ENCODE assay signal across 1 cellular context in the genomic region with DNA sequence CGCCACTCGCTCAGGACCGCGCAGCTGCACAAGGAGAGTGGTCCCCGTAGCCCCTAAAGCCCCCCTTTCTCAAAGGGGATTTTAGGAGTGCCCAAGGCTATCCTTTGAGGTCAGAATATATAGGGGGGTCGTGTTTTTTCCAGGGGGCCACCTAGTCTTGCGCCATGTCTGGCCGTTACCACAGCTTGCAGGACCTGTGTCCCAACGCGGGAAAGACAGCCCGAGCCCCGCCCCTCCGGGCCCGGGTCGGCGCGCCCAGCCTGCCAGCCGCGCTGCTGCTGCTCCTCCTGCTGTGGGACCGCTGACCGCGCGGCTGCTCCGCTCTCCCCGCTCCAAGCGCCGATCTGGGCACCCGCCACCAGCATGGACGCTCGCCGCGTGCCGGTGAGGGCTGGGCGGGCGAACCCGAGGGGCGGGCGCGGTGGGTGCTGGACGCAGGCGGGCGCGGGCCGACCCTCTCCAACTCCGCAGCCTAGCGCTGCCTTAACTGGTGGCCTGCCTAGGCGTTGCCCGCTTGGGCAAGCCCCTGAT.
TF ChIP-seq lines count a peak whose summit lies in the region.

A gene (plus strand): TSS at position 272 of the 531 bp plus-strand sequence. CDS start 92 bp downstream, at position 364.

TF ChIP-seq in HepG2, 621 proteins besides CTCF, POLR2A, EP300 and RAD21 (continued from another document and continues in another):
- TF ChIP-seq, protein P1, sequence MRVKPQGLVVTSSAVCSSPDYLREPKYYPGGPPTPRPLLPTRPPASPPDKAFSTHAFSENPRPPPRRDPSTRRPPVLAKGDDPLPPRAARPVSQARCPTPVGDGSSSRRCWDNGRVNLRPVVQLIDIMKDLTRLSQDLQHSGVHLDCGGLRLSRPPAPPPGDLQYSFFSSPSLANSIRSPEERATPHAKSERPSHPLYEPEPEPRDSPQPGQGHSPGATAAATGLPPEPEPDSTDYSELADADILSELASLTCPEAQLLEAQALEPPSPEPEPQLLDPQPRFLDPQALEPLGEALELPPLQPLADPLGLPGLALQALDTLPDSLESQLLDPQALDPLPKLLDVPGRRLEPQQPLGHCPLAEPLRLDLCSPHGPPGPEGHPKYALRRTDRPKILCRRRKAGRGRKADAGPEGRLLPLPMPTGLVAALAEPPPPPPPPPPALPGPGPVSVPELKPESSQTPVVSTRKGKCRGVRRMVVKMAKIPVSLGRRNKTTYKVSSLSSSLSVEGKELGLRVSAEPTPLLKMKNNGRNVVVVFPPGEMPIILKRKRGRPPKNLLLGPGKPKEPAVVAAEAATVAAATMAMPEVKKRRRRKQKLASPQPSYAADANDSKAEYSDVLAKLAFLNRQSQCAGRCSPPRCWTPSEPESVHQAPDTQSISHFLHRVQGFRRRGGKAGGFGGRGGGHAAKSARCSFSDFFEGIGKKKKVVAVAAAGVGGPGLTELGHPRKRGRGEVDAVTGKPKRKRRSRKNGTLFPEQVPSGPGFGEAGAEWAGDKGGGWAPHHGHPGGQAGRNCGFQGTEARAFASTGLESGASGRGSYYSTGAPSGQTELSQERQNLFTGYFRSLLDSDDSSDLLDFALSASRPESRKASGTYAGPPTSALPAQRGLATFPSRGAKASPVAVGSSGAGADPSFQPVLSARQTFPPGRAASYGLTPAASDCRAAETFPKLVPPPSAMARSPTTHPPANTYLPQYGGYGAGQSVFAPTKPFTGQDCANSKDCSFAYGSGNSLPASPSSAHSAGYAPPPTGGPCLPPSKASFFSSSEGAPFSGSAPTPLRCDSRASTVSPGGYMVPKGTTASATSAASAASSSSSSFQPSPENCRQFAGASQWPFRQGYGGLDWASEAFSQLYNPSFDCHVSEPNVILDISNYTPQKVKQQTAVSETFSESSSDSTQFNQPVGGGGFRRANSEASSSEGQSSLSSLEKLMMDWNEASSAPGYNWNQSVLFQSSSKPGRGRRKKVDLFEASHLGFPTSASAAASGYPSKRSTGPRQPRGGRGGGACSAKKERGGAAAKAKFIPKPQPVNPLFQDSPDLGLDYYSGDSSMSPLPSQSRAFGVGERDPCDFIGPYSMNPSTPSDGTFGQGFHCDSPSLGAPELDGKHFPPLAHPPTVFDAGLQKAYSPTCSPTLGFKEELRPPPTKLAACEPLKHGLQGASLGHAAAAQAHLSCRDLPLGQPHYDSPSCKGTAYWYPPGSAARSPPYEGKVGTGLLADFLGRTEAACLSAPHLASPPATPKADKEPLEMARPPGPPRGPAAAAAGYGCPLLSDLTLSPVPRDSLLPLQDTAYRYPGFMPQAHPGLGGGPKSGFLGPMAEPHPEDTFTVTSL (CRISPR knock-in tag; IDR thresholded peaks at IDR 0.05; ENCODE audit: borderline replicate concordance): peak; percentile 78; the same call in 1 of the 2 replicates
- TF ChIP-seq, protein P2, sequence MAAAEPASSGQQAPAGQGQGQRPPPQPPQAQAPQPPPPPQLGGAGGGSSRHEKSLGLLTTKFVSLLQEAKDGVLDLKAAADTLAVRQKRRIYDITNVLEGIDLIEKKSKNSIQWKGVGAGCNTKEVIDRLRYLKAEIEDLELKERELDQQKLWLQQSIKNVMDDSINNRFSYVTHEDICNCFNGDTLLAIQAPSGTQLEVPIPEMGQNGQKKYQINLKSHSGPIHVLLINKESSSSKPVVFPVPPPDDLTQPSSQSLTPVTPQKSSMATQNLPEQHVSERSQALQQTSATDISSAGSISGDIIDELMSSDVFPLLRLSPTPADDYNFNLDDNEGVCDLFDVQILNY (CRISPR knock-in tag; conservative IDR thresholded peaks at IDR 0.05): peak; percentile 98
- TF ChIP-seq ZNF30 (CRISPR knock-in tag; IDR thresholded peaks at IDR 0.05) (peak; percentile 98), PTBP1 (IDR thresholded peaks at IDR 0.05; ENCODE audit: low read depth, low read length, poor library complexity, severe bottlenecking) (no peak), ZNF7 (CRISPR knock-in tag; IDR thresholded peaks at IDR 0.05) (0 out of 2 replicates have a peak, but pooled peaks have one; percentile 21), SRY (CRISPR knock-in tag; IDR thresholded peaks at IDR 0.05) (peak; percentile 97), FOXA3 (CRISPR knock-in tag; IDR thresholded peaks at IDR 0.05) (no peak), ZNF317 (CRISPR knock-in tag; IDR thresholded peaks at IDR 0.05) (peak; percentile 79), CHD4 (IDR thresholded peaks at IDR 0.05; ENCODE audit: borderline replicate concordance, low read length) (no peak), RXRA (CRISPR knock-in tag; IDR thresholded peaks at IDR 0.05) (peak; percentile 67), FOXK1 (CRISPR knock-in tag; IDR thresholded peaks at IDR 0.05; ENCODE audit: borderline replicate concordance, low read depth) (peak; percentile 62; the same call in 1 of the 2 replicates), RCOR2 (CRISPR knock-in tag; IDR thresholded peaks at IDR 0.05) (peak; percentile 57; the same call in 1 of the 2 replicates), ZNF816 (CRISPR knock-in tag; IDR thresholded peaks at IDR 0.05; ENCODE audit: borderline replicate concordance) (peak; percentile 99; the same call in 1 of the 2 replicates), ZNF558 (CRISPR knock-in tag; IDR thresholded peaks at IDR 0.05; ENCODE audit: borderline replicate concordance) (peak; percentile 98; the same call in 1 of the 2 replicates), IRF2 (CRISPR knock-in tag; IDR thresholded peaks at IDR 0.05) (no peak), ZFP41 (CRISPR knock-in tag; IDR thresholded peaks at IDR 0.05; ENCODE audit: borderline replicate concordance) (0 out of 2 replicates have a peak, but pooled peaks have one; percentile 57), JDP2 (CRISPR knock-in tag; IDR thresholded peaks at IDR 0.05; ENCODE audit: borderline replicate concordance) (peak; percentile 83; the same call in 1 of the 2 replicates), TBL1XR1 (IDR thresholded peaks at IDR 0.05; ENCODE audit: borderline replicate concordance, low read length, partially characterized antibody) (no peak), SRSF9 (IDR thresholded peaks at IDR 0.05; ENCODE audit: borderline replicate concordance, insufficient read depth, low read depth, low read length, poor library complexity, severe bottlenecking) (no peak), RFX3 (CRISPR knock-in tag; IDR thresholded peaks at IDR 0.05) (no peak), POLR2AphosphoS2 (IDR thresholded peaks at IDR 0.05; ENCODE audit: low read depth, low read length) (no peak), TSC22D2 (CRISPR knock-in tag; IDR thresholded peaks at IDR 0.05; ENCODE audit: borderline replicate concordance) (peak; percentile 89)
- TF ChIP-seq, protein P3, sequence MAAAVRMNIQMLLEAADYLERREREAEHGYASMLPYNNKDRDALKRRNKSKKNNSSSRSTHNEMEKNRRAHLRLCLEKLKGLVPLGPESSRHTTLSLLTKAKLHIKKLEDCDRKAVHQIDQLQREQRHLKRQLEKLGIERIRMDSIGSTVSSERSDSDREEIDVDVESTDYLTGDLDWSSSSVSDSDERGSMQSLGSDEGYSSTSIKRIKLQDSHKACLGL (CRISPR knock-in tag; IDR thresholded peaks at IDR 0.05): no peak; the same call in 1 of the 2 replicates
- TF ChIP-seq, protein P4, sequence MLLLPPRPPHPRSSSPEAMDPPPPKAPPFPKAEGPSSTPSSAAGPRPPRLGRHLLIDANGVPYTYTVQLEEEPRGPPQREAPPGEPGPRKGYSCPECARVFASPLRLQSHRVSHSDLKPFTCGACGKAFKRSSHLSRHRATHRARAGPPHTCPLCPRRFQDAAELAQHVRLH (CRISPR knock-in tag; IDR thresholded peaks at IDR 0.05; ENCODE audit: borderline replicate concordance, low read depth): peak; percentile 93; the same call in 1 of the 2 replicates
- TF ChIP-seq, protein P5, sequence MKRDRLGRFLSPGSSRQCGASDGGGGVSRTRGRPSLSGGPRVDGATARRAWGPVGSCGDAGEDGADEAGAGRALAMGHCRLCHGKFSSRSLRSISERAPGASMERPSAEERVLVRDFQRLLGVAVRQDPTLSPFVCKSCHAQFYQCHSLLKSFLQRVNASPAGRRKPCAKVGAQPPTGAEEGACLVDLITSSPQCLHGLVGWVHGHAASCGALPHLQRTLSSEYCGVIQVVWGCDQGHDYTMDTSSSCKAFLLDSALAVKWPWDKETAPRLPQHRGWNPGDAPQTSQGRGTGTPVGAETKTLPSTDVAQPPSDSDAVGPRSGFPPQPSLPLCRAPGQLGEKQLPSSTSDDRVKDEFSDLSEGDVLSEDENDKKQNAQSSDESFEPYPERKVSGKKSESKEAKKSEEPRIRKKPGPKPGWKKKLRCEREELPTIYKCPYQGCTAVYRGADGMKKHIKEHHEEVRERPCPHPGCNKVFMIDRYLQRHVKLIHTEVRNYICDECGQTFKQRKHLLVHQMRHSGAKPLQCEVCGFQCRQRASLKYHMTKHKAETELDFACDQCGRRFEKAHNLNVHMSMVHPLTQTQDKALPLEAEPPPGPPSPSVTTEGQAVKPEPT (CRISPR knock-in tag; IDR thresholded peaks at IDR 0.05; ENCODE audit: low read depth): peak; percentile 98; the same call in 1 of the 2 replicates
- TF ChIP-seq, protein P6, sequence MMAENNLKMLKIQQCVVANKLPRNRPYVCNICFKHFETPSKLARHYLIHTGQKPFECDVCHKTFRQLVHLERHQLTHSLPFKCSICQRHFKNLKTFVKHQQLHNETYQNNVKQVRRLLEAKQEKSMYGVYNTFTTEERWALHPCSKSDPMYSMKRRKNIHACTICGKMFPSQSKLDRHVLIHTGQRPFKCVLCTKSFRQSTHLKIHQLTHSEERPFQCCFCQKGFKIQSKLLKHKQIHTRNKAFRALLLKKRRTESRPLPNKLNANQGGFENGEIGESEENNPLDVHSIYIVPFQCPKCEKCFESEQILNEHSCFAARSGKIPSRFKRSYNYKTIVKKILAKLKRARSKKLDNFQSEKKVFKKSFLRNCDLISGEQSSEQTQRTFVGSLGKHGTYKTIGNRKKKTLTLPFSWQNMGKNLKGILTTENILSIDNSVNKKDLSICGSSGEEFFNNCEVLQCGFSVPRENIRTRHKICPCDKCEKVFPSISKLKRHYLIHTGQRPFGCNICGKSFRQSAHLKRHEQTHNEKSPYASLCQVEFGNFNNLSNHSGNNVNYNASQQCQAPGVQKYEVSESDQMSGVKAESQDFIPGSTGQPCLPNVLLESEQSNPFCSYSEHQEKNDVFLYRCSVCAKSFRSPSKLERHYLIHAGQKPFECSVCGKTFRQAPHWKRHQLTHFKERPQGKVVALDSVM (CRISPR knock-in tag; IDR thresholded peaks at IDR 0.05): peak; percentile 55
- TF ChIP-seq, protein P7, sequence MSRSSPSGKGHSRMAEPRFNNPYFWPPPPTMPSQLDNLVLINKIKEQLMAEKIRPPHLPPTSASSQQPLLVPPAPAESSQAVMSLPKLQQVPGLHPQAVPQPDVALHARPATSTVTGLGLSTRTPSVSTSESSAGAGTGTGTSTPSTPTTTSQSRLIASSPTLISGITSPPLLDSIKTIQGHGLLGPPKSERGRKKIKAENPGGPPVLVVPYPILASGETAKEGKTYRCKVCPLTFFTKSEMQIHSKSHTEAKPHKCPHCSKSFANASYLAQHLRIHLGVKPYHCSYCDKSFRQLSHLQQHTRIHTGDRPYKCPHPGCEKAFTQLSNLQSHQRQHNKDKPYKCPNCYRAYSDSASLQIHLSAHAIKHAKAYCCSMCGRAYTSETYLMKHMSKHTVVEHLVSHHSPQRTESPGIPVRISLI (CRISPR knock-in tag; IDR thresholded peaks at IDR 0.05; ENCODE audit: borderline replicate concordance): no peak
- TF ChIP-seq, protein P8, sequence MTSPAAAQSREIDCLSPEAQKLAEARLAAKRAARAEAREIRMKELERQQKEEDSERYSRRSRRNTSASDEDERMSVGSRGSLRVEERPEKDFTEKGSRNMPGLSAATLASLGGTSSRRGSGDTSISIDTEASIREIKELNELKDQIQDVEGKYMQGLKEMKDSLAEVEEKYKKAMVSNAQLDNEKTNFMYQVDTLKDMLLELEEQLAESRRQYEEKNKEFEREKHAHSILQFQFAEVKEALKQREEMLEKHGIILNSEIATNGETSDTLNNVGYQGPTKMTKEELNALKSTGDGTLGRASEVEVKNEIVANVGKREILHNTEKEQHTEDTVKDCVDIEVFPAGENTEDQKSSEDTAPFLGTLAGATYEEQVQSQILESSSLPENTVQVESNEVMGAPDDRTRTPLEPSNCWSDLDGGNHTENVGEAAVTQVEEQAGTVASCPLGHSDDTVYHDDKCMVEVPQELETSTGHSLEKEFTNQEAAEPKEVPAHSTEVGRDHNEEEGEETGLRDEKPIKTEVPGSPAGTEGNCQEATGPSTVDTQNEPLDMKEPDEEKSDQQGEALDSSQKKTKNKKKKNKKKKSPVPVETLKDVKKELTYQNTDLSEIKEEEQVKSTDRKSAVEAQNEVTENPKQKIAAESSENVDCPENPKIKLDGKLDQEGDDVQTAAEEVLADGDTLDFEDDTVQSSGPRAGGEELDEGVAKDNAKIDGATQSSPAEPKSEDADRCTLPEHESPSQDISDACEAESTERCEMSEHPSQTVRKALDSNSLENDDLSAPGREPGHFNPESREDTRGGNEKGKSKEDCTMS (CRISPR knock-in tag; conservative IDR thresholded peaks at IDR 0.05): peak; percentile 83; the same call in 1 of the 2 replicates
- TF ChIP-seq, protein P9, sequence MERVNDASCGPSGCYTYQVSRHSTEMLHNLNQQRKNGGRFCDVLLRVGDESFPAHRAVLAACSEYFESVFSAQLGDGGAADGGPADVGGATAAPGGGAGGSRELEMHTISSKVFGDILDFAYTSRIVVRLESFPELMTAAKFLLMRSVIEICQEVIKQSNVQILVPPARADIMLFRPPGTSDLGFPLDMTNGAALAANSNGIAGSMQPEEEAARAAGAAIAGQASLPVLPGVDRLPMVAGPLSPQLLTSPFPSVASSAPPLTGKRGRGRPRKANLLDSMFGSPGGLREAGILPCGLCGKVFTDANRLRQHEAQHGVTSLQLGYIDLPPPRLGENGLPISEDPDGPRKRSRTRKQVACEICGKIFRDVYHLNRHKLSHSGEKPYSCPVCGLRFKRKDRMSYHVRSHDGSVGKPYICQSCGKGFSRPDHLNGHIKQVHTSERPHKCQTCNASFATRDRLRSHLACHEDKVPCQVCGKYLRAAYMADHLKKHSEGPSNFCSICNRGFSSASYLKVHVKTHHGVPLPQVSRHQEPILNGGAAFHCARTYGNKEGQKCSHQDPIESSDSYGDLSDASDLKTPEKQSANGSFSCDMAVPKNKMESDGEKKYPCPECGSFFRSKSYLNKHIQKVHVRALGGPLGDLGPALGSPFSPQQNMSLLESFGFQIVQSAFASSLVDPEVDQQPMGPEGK (CRISPR knock-in tag; IDR thresholded peaks at IDR 0.05): no peak
- TF ChIP-seq, protein P10, sequence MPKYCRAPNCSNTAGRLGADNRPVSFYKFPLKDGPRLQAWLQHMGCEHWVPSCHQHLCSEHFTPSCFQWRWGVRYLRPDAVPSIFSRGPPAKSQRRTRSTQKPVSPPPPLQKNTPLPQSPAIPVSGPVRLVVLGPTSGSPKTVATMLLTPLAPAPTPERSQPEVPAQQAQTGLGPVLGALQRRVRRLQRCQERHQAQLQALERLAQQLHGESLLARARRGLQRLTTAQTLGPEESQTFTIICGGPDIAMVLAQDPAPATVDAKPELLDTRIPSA (CRISPR knock-in tag; IDR thresholded peaks at IDR 0.05; ENCODE audit: borderline replicate concordance): no peak; the same call in none of the 2 replicates
- TF ChIP-seq, protein P11, sequence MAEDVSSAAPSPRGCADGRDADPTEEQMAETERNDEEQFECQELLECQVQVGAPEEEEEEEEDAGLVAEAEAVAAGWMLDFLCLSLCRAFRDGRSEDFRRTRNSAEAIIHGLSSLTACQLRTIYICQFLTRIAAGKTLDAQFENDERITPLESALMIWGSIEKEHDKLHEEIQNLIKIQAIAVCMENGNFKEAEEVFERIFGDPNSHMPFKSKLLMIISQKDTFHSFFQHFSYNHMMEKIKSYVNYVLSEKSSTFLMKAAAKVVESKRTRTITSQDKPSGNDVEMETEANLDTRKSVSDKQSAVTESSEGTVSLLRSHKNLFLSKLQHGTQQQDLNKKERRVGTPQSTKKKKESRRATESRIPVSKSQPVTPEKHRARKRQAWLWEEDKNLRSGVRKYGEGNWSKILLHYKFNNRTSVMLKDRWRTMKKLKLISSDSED (CRISPR knock-in tag; IDR thresholded peaks at IDR 0.05): 0 out of 2 replicates have a peak, but pooled peaks have one; percentile 71
